ENCODE assay signal across 9 cellular contexts in the genomic region with DNA sequence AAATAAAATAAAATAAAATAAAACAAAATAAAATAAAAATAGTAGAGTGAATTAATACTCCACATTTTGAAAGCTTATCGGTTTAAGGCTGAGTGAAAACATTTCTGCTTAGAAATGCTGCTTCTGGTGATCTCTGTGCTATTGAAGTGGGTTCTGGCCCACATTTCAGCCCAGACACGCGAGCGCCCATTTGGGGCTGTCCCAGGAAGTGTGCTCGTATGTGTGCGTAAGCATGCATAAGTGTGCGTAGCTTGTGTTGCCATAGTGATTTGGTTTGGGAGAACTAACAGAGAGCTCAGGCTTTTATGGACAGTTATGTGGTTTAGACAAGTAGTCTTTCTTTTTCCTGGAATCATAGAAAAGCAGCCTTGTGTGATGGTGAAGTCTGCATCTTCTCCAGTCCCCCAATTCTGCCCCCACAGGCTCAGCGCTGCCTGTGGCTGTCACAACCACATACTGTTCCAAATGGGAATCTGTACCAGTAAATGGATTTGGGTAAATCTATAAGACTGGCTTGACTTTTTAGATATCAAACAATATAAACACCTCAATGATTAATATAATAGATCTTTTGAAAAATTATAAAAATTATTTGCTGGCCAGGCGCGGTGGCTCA. TPM values are rescaled to one million over a fixed set of nuclear protein-coding genes. Genes with fewer than 3 reads are reported as not detected.
A peak's percentile ranks its signal among the peaks of the same experiment; 100 is the strongest.
DNase-seq lines count a peak whose midpoint lies in the region; ATAC-seq and TF ChIP-seq lines count a peak whose summit lies in the region.
"Had no signal": no experiment of that assay in that cellular context is flagged by ENCODE, and none has a peak within 500 bp of the region (broad histone marks: within the 10 kb centered on the region; RNA-seq: fewer than 3 reads in every experiment).

No MANE protein-coding gene starts in this region.

- TF ChIP-seq EP300 in suprapubic skin (IDR thresholded peaks at IDR 0.05): no peak

- intact Hi-C loops in colonic mucosa (cut with DNase I): no loop called here

- no peaks in the 10 kb centered on the region for H3K9me3 ChIP-seq in T-helper 17 cell (ENCODE audit: control insufficient read depth, low read length, poor library complexity, severe bottlenecking)
- no peaks in the 10 kb centered on the region for H3K9me3 ChIP-seq in colonic mucosa
- H3K9me3 ChIP-seq in suprapubic skin: no peaks in the 10 kb centered on the region

- no peaks in the 10 kb centered on the region for H3K27me3 ChIP-seq in colonic mucosa
- no peaks in the 10 kb centered on the region for H3K27me3 ChIP-seq in suprapubic skin

- no peak overlapping the region for H3K9ac ChIP-seq in colonic mucosa (ENCODE audit: low read depth in 2 of 2, low read length in 2 of 2)

- 73% methylated on average over 10 of the region's 10 CpGs for WGBS in suprapubic skin

- no peak for TF ChIP-seq CTCF in colonic mucosa (IDR thresholded peaks at IDR 0.05)
- TF ChIP-seq CTCF in suprapubic skin (IDR thresholded peaks at IDR 0.05): no peak

- H3K36me3 ChIP-seq in colonic mucosa (no peaks in the 10 kb centered on the region), suprapubic skin (no peaks in the 10 kb centered on the region)

- no peaks in the 10 kb centered on the region for H3K36me3 Mint-ChIP-seq in T-helper 17 cell (ENCODE audit: low read depth)

- no peaks in the 10 kb centered on the region for H3K27me3 Mint-ChIP-seq in T-helper 17 cell

- peak; percentile 55 for ATAC-seq in GM19328 (IDR thresholded peaks at IDR 0.05; ENCODE audit: unreplicated experiment)
- ATAC-seq in T-helper 17 cell: peak; percentile 96
- no peak for ATAC-seq in HG03025 (IDR thresholded peaks at IDR 0.05; ENCODE audit: low FRiP score, unreplicated experiment)
- ATAC-seq in GM19452 (IDR thresholded peaks at IDR 0.05; ENCODE audit: unreplicated experiment): no peak

- H3K4me3 Mint-ChIP-seq in T-helper 17 cell: peak overlapping the region; percentile 61

- H3K27ac Mint-ChIP-seq in T-helper 17 cell: peak overlapping the region; percentile 93

- no peak for TF ChIP-seq POLR2A in suprapubic skin (IDR thresholded peaks at IDR 0.05)

- peak in 2 of 3 donors; percentile 66 to 68 for DNase-seq in T-helper 17 cell
- peak; percentile 52 for DNase-seq in activated naive CD8-positive, alpha-beta T cell treated with anti-CD3 and anti-CD28 coated beads, Interleukin-2, amount 50 U/mL, for 16 hours (ENCODE audit: low read depth, low spot score)
- peak; percentile 23 for DNase-seq in stimulated activated CD8-positive, alpha-beta memory T cell treated with anti-CD3 and anti-CD28 coated beads, Interleukin-15, amount 100 ng/mL, for 1 hour (ENCODE audit: low read depth)
- no peak for DNase-seq in colonic mucosa
- DNase-seq in suprapubic skin (ENCODE audit: low spot score in 2 of 2): no peak
- DNase-seq: kidney had no signal

- H3K4me1 ChIP-seq in colonic mucosa (no peaks in the 10 kb centered on the region), suprapubic skin (peaks cover 18% of the 10 kb centered on the region)

- no peak overlapping the region for H3K27ac ChIP-seq in colonic mucosa
- H3K27ac ChIP-seq in suprapubic skin: no peak overlapping the region

- H3K4me1 Mint-ChIP-seq in T-helper 17 cell: peaks cover 6% of the 10 kb centered on the region

- H3K4me3 ChIP-seq in colonic mucosa: no peak overlapping the region
- no peak overlapping the region for H3K4me3 ChIP-seq in suprapubic skin

RNA-seq across cellular contexts. Expression of gene PURB, which starts 29.8 kb away (rescaled TPM):
- 10 to 100 TPM; 21.4 to 27.6 TPM for total RNA-seq in T-helper 17 cell
- total RNA-seq in colonic mucosa: 10 to 100 TPM; 18.8 to 19.8 TPM
- 10 to 100 TPM; 28.1 to 39.3 (median 31.3) TPM for total RNA-seq in suprapubic skin

Comparison
In these comparisons a context has a peak if more than half of its experiments do, and no peak if none do; other contexts are left out.
1. ATAC-seq: peak in GM19328 (single experiment) and T-helper 17 cell (single experiment); none in HG03025 (single experiment) and GM19452 (single experiment).
2. DNase-seq: peak in T-helper 17 cell (2 of 3), activated naive CD8-positive, alpha-beta T cell treated with anti-CD3 and anti-CD28 coated beads, Interleukin-2, amount 50 U/mL, for 16 hours (single experiment) and stimulated activated CD8-positive, alpha-beta memory T cell treated with anti-CD3 and anti-CD28 coated beads, Interleukin-15, amount 100 ng/mL, for 1 hour (single experiment); none in colonic mucosa (single experiment) and suprapubic skin (0 of 2).